Comparison of ENCODE assay signal across 20 cellular contexts in the genomic region with DNA sequence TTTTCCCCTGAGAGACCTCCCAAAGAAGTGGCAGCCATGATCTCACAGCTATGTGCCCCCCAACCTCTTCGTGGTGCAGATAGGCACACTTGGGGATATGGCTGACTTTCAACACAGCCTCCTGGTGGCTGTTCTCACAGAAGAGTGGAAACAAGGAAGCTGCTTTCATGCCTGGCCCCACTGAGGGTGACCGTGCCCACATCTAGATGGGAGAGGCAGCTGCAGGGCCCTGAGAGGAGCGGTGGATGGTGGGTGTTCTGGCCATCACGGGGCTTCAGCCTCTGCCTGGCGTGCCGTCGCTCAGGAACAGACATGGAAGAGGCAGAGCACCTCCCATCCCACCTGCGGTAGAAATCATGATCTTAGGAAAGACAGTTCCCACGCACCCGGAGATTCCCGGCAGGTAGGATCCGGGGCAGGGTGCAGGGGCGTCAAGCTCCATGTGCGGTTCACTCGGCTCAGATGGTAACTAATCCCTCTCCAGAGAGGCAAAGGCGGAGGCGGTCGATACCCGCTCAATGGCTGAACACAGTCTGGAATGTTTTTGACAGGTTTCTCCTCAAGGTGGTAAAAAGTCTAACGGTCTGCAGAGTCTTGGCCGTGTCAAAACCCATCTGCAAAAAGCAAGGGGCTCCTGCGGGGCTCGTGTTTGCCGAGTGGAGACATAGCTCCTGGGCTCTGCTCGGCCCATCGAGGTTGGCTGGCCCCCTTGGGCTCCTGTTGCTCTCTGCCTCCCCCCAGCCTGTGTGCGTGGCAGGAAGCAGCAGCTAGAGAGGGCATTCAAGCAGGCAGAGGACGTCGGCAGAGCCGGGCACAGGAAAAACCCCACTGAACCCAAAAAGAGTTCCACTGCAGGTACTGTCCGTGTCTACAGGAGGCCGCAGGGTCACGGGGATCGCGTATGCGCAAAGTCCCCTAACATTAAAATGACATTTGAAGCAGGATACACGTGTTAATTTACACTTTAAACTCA.
DNase-seq lines count a peak whose midpoint lies in the region; ATAC-seq and TF ChIP-seq lines count a peak whose summit lies in the region.
"Had no signal": no experiment of that assay in that cellular context is flagged by ENCODE, and none has a peak within 500 bp of the region (broad histone marks: within the 10 kb centered on the region; RNA-seq: fewer than 3 reads in every experiment).

No MANE protein-coding gene starts in this region.

- WGBS in suprapubic skin: 81% methylated on average over 31 of the region's 37 CpGs

- TF ChIP-seq POLR2A in suprapubic skin (IDR thresholded peaks at IDR 0.05): no peak

- H3K27ac Mint-ChIP-seq in activated T-helper 2 cell treated with anti-CD3 and anti-CD28 coated beads, Interferon-gamma antibody, Interleukin-2, Interleukin-4, amounts not matched to agents 10 μg/mL and 5 μg/mL and 100 μg/mL, durations not matched to agents 14 hours and 24 hours and 36 hours: no peak overlapping the region
- no peak overlapping the region for H3K27ac Mint-ChIP-seq in activated naive CD8-positive, alpha-beta T cell treated with anti-CD3 and anti-CD28 coated beads, Interleukin-2, amount 50 U/mL, for 24 hours
- H3K27ac Mint-ChIP-seq: activated CD4-positive, alpha-beta T cell treated with anti-CD3 and anti-CD28 coated beads, Interleukin-2, amount 10 ng/mL, durations not matched to agents 24 days and 14 days; activated naive CD8-positive, alpha-beta T cell treated with anti-CD3 and anti-CD28 coated beads, Interleukin-2, amount 10 ng/mL, durations not matched to agents 7 days and 5 days; activated T-cell treated with anti-CD3 and anti-CD28 coated beads, Interleukin-2, amount 50 U/mL, for 72 hours; CD4-positive, CD25-positive, alpha-beta regulatory T cell; dendritic cell treated with granulocyte-macrophage colony-stimulating factor and Interleukin-4, amounts not matched to agents 40 ng/mL and 50 ng/mL, for 4 days; IgD-negative memory B cell had no signal

- no peaks in the 10 kb centered on the region for H3K36me3 ChIP-seq in suprapubic skin
- H3K36me3 ChIP-seq: brain microvascular endothelial cell, gastroesophageal sphincter, HAP-1 had no signal

- no peaks in the 10 kb centered on the region for H3K9me3 Mint-ChIP-seq in activated T-helper 2 cell treated with anti-CD3 and anti-CD28 coated beads, Interferon-gamma antibody, Interleukin-2, Interleukin-4, amounts not matched to agents 10 μg/mL and 5 μg/mL and 100 μg/mL, durations not matched to agents 14 hours and 24 hours and 36 hours
- H3K9me3 Mint-ChIP-seq in activated naive CD8-positive, alpha-beta T cell treated with anti-CD3 and anti-CD28 coated beads, Interleukin-2, amount 50 U/mL, for 24 hours: no peaks in the 10 kb centered on the region
- H3K9me3 Mint-ChIP-seq: activated CD4-positive, alpha-beta T cell treated with anti-CD3 and anti-CD28 coated beads, Interleukin-2, amount 10 ng/mL, durations not matched to agents 24 days and 14 days; activated naive CD8-positive, alpha-beta T cell treated with anti-CD3 and anti-CD28 coated beads, Interleukin-2, amount 10 ng/mL, durations not matched to agents 7 days and 5 days; activated T-cell treated with anti-CD3 and anti-CD28 coated beads, Interleukin-2, amount 50 U/mL, for 72 hours; dendritic cell treated with granulocyte-macrophage colony-stimulating factor and Interleukin-4, amounts not matched to agents 40 ng/mL and 50 ng/mL, for 4 days had no signal

- H3K4me1 Mint-ChIP-seq in activated T-helper 2 cell treated with anti-CD3 and anti-CD28 coated beads, Interferon-gamma antibody, Interleukin-2, Interleukin-4, amounts not matched to agents 10 μg/mL and 5 μg/mL and 100 μg/mL, durations not matched to agents 14 hours and 24 hours and 36 hours (ENCODE audit: low read depth): no peaks in the 10 kb centered on the region
- no peaks in the 10 kb centered on the region for H3K4me1 Mint-ChIP-seq in activated naive CD8-positive, alpha-beta T cell treated with anti-CD3 and anti-CD28 coated beads, Interleukin-2, amount 50 U/mL, for 24 hours
- H3K4me1 Mint-ChIP-seq: activated CD4-positive, alpha-beta T cell treated with anti-CD3 and anti-CD28 coated beads, Interleukin-2, amount 10 ng/mL, durations not matched to agents 24 days and 14 days; activated naive CD8-positive, alpha-beta T cell treated with anti-CD3 and anti-CD28 coated beads, Interleukin-2, amount 10 ng/mL, durations not matched to agents 7 days and 5 days; CD4-positive, CD25-positive, alpha-beta regulatory T cell had no signal

- no peak for ATAC-seq in activated naive CD8-positive, alpha-beta T cell treated with anti-CD3 and anti-CD28 coated beads, Interleukin-2, amount 50 U/mL, for 24 hours
- no peak for ATAC-seq in GM18861 (IDR thresholded peaks at IDR 0.05; ENCODE audit: unreplicated experiment)
- ATAC-seq: activated T-cell treated with anti-CD3 and anti-CD28 coated beads, Interleukin-2, amount 50 U/mL, for 72 hours; gastroesophageal sphincter had no signal

- H3K27me3 ChIP-seq in suprapubic skin: peaks cover 44% of the 10 kb centered on the region
- H3K27me3 ChIP-seq: brain microvascular endothelial cell had no signal

- no peak overlapping the region for H3K4me3 Mint-ChIP-seq in activated T-helper 2 cell treated with anti-CD3 and anti-CD28 coated beads, Interferon-gamma antibody, Interleukin-2, Interleukin-4, amounts not matched to agents 10 μg/mL and 5 μg/mL and 100 μg/mL, durations not matched to agents 14 hours and 24 hours and 36 hours (ENCODE audit: low read depth)
- H3K4me3 Mint-ChIP-seq in activated naive CD8-positive, alpha-beta T cell treated with anti-CD3 and anti-CD28 coated beads, Interleukin-2, amount 50 U/mL, for 24 hours: no peak overlapping the region
- H3K4me3 Mint-ChIP-seq: activated CD4-positive, alpha-beta T cell treated with anti-CD3 and anti-CD28 coated beads, Interleukin-2, amount 10 ng/mL, durations not matched to agents 24 days and 14 days; activated naive CD8-positive, alpha-beta T cell treated with anti-CD3 and anti-CD28 coated beads, Interleukin-2, amount 10 ng/mL, durations not matched to agents 7 days and 5 days; activated T-cell treated with anti-CD3 and anti-CD28 coated beads, Interleukin-2, amount 50 U/mL, for 72 hours; CD4-positive, CD25-positive, alpha-beta regulatory T cell; dendritic cell treated with granulocyte-macrophage colony-stimulating factor and Interleukin-4, amounts not matched to agents 40 ng/mL and 50 ng/mL, for 4 days; IgD-negative memory B cell had no signal

- H3K9me3 ChIP-seq in suprapubic skin: no peaks in the 10 kb centered on the region
- H3K9me3 ChIP-seq: HAP-1 had no signal

- no peak for TF ChIP-seq EP300 in suprapubic skin (IDR thresholded peaks at IDR 0.05)

- no peak overlapping the region for H3K4me3 ChIP-seq in suprapubic skin
- H3K4me3 ChIP-seq: gastroesophageal sphincter, HAP-1 had no signal

- no peak for TF ChIP-seq CTCF in suprapubic skin (IDR thresholded peaks at IDR 0.05)

- H3K27ac ChIP-seq in suprapubic skin: no peak overlapping the region
- H3K27ac ChIP-seq: brain microvascular endothelial cell, gastroesophageal sphincter had no signal

- H3K36me3 Mint-ChIP-seq in activated T-helper 2 cell treated with anti-CD3 and anti-CD28 coated beads, Interferon-gamma antibody, Interleukin-2, Interleukin-4, amounts not matched to agents 10 μg/mL and 5 μg/mL and 100 μg/mL, durations not matched to agents 14 hours and 24 hours and 36 hours (ENCODE audit: low read depth): no peaks in the 10 kb centered on the region
- no peaks in the 10 kb centered on the region for H3K36me3 Mint-ChIP-seq in activated naive CD8-positive, alpha-beta T cell treated with anti-CD3 and anti-CD28 coated beads, Interleukin-2, amount 50 U/mL, for 24 hours (ENCODE audit: low read depth)
- H3K36me3 Mint-ChIP-seq: activated naive CD8-positive, alpha-beta T cell treated with anti-CD3 and anti-CD28 coated beads, Interleukin-2, amount 10 ng/mL, durations not matched to agents 7 days and 5 days; CD4-positive, CD25-positive, alpha-beta regulatory T cell had no signal

- peak; percentile 32 for DNase-seq in activated CD8-positive, alpha-beta memory T cell treated with anti-CD3 and anti-CD28 coated beads for 24 hours
- DNase-seq in activated CD8-positive, alpha-beta memory T cell treated with anti-CD3 and anti-CD28 coated beads, Interleukin-2, amount 50 U/mL, for 48 hours: no peak
- DNase-seq in activated T-helper 2 cell treated with anti-CD3 and anti-CD28 coated beads, Interferon-gamma antibody, Interleukin-2, Interleukin-4, amounts not matched to agents 10 μg/mL and 5 μg/mL and 100 μg/mL, durations not matched to agents 14 hours and 24 hours and 36 hours (ENCODE audit: low spot score): peak; percentile 4
- DNase-seq in mesenteric fat pad (ENCODE audit: low spot score) (peak; percentile 81), suprapubic skin (ENCODE audit: low spot score in 2 of 2) (peak; percentile 40 to 68), midbrain (lab: John Stamatoyannopoulos, UW) (no peak)
- DNase-seq in activated naive CD8-positive, alpha-beta T cell treated with anti-CD3 and anti-CD28 coated beads, Interleukin-2, amount 50 U/mL, for 24 hours: no peak
- DNase-seq: activated CD4-positive, alpha-beta T cell treated with anti-CD3 and anti-CD28 coated beads, Interleukin-2, amount 10 ng/mL, durations not matched to agents 24 days and 14 days; activated naive CD8-positive, alpha-beta T cell treated with anti-CD3 and anti-CD28 coated beads, Interleukin-2, amount 10 ng/mL, durations not matched to agents 7 days and 5 days; activated T-cell treated with anti-CD3 and anti-CD28 coated beads, Interleukin-2, amount 50 U/mL, for 72 hours; brain microvascular endothelial cell; CD4-positive, CD25-positive, alpha-beta regulatory T cell; NCI-H1694 treated with DMSO at 0.1 percent for 48 hours; NCI-H446 treated with DMSO at 0.1 percent for 48 hours; RPMI8226 had no signal

- H3K27me3 Mint-ChIP-seq in activated T-helper 2 cell treated with anti-CD3 and anti-CD28 coated beads, Interferon-gamma antibody, Interleukin-2, Interleukin-4, amounts not matched to agents 10 μg/mL and 5 μg/mL and 100 μg/mL, durations not matched to agents 14 hours and 24 hours and 36 hours (ENCODE audit: low read depth): no peaks in the 10 kb centered on the region
- H3K27me3 Mint-ChIP-seq in activated naive CD8-positive, alpha-beta T cell treated with anti-CD3 and anti-CD28 coated beads, Interleukin-2, amount 50 U/mL, for 24 hours: peaks cover 21% of the 10 kb centered on the region

- intact Hi-C loops in activated T-helper 2 cell treated with anti-CD3 and anti-CD28 coated beads, Interferon-gamma antibody, Interleukin-2, Interleukin-4, amounts not matched to agents 10 μg/mL and 5 μg/mL and 100 μg/mL, durations not matched to agents 14 hours and 24 hours and 36 hours (cut with micrococcal nuclease): no loop called here

- H3K4me1 ChIP-seq in suprapubic skin: no peaks in the 10 kb centered on the region
- H3K4me1 ChIP-seq: gastroesophageal sphincter, HAP-1 had no signal

Comparison
In these comparisons a context has a peak if more than half of its experiments do, and no peak if none do; other contexts are left out.
1. DNase-seq: peak in activated CD8-positive, alpha-beta memory T cell treated with anti-CD3 and anti-CD28 coated beads for 24 hours (single experiment), activated T-helper 2 cell treated with anti-CD3 and anti-CD28 coated beads, Interferon-gamma antibody, Interleukin-2, Interleukin-4, amounts not matched to agents 10 μg/mL and 5 μg/mL and 100 μg/mL, durations not matched to agents 14 hours and 24 hours and 36 hours (single experiment), mesenteric fat pad (single experiment) and suprapubic skin (2 of 2); none in activated CD8-positive, alpha-beta memory T cell treated with anti-CD3 and anti-CD28 coated beads, Interleukin-2, amount 50 U/mL, for 48 hours (single experiment), activated naive CD8-positive, alpha-beta T cell treated with anti-CD3 and anti-CD28 coated beads, Interleukin-2, amount 50 U/mL, for 24 hours (single experiment) and midbrain (single experiment).